Comparison of ENCODE assay signal across 18 cellular contexts in genomic region chr15:67941643-67942315, GRCh38.
A peak's percentile ranks its signal among the peaks of the same experiment; 100 is the strongest.
DNase-seq lines count a peak whose midpoint lies in the region; ATAC-seq, FAIRE-seq and TF ChIP-seq lines count a peak whose summit lies in the region.
"Had no signal": no experiment of that assay in that cellular context is flagged by ENCODE, and none has a peak within 500 bp of the region (broad histone marks: within the 10 kb centered on the region; RNA-seq: fewer than 3 reads in every experiment).

No MANE protein-coding gene starts in this region.

- no peak overlapping the region for H2AFZ ChIP-seq in mammary epithelial cell (ENCODE audit: low read depth, low read length)

- peaks cover 33% of the 10 kb centered on the region for H3K4me1 ChIP-seq in mammary epithelial cell (ENCODE audit: insufficient read depth, low read length)
- H3K4me1 ChIP-seq: Peyer's patch had no signal

- ATAC-seq in GM21360 (IDR thresholded peaks at IDR 0.05; ENCODE audit: unreplicated experiment): no peak
- ATAC-seq in activated T-cell treated with anti-CD3 and anti-CD28 coated beads, Interleukin-2, amount 50 U/mL, for 72 hours (replicated peaks in 1 of 2): no peak
- ATAC-seq: effector memory CD8-positive, alpha-beta T cell had no signal

- H3K27me3 Mint-ChIP-seq in activated T-cell treated with anti-CD3 and anti-CD28 coated beads, Interleukin-2, amount 50 U/mL, for 72 hours (ENCODE audit: low read depth): no peaks in the 10 kb centered on the region
- H3K27me3 Mint-ChIP-seq: brain had no signal

- WGBS in mammary epithelial cell (ENCODE audit: low coverage, missing lambda C conversion rate): 7% methylated on average over 3 of the region's 3 CpGs

- H3K27me3 ChIP-seq in mammary epithelial cell (ENCODE audit: insufficient read depth, low read length): no peaks in the 10 kb centered on the region
- H3K27me3 ChIP-seq: neutrophil, Peyer's patch, suprapubic skin had no signal

- H4K20me1 ChIP-seq in mammary epithelial cell (ENCODE audit: insufficient read depth, low read length): no peaks in the 10 kb centered on the region

- peak overlapping the region; percentile 32 for H3K4me2 ChIP-seq in mammary epithelial cell (ENCODE audit: insufficient read depth, low read depth, low read length)

- no TSS peak for BruUV-seq in mammary epithelial cell (replicated peaks; lab: Mats Ljungman, UMichigan)

- FAIRE-seq in D721Med (lab: Jason Lieb, UNC): no peak

- H3K36me3 Mint-ChIP-seq in activated T-cell treated with anti-CD3 and anti-CD28 coated beads, Interleukin-2, amount 50 U/mL, for 72 hours (ENCODE audit: insufficient read depth in 2 of 2): no peaks in the 10 kb centered on the region
- H3K36me3 Mint-ChIP-seq: brain had no signal

- peak overlapping the region; percentile 34 for H3K27ac ChIP-seq in mammary epithelial cell (ENCODE audit: insufficient read depth, low read depth, low read length)
- H3K27ac ChIP-seq: neutrophil, Peyer's patch, suprapubic skin had no signal

- no peaks in the 10 kb centered on the region for H3K36me3 ChIP-seq in mammary epithelial cell (ENCODE audit: insufficient read depth, low read length)
- H3K36me3 ChIP-seq: neutrophil, Peyer's patch, suprapubic skin had no signal

- no peak overlapping the region for H3K27ac Mint-ChIP-seq in activated T-cell treated with anti-CD3 and anti-CD28 coated beads, Interleukin-2, amount 50 U/mL, for 72 hours
- H3K27ac Mint-ChIP-seq: effector memory CD8-positive, alpha-beta T cell had no signal

- H3K4me3 ChIP-seq in mammary epithelial cell (replicated peaks in 1 of 3; ENCODE audit: insufficient read depth in 1 of 3, low read depth in 2 of 3, low read length in 3 of 3): no peak overlapping the region
- H3K4me3 ChIP-seq: Peyer's patch, suprapubic skin had no signal

- H3K9me3 Mint-ChIP-seq in activated T-cell treated with anti-CD3 and anti-CD28 coated beads, Interleukin-2, amount 50 U/mL, for 72 hours: no peaks in the 10 kb centered on the region
- H3K9me3 Mint-ChIP-seq: effector memory CD8-positive, alpha-beta T cell had no signal

- in situ Hi-C loops in mammary epithelial cell (cut with MboI; ENCODE audit: low sequenced_read_pairs in 2 of 2): no loop called here

- dilution Hi-C loops in mammary epithelial cell (cut with HindIII; ENCODE audit: low sequenced_read_pairs): no loop called here

- intact Hi-C loops in mammary epithelial cell (cut with micrococcal nuclease): no loop called here

- TF ChIP-seq CTCF in mammary epithelial cell (conservative IDR thresholded peaks at IDR 0.05 in 1 of 2, IDR thresholded peaks at IDR 0.05 in 1 of 2; ENCODE audit: extremely low read depth in 1 of 2, insufficient read depth in 1 of 2, low read depth in 1 of 2, low read length in 2 of 2) (no peak), D721Med (IDR thresholded peaks at IDR 0.05; ENCODE audit: insufficient read depth, missing control alignments) (no peak)

- H3K9me3 ChIP-seq in mammary epithelial cell (replicated peaks; ENCODE audit: insufficient read depth, low read length): no peaks in the 10 kb centered on the region
- H3K9me3 ChIP-seq: neutrophil, Peyer's patch, suprapubic skin had no signal

- peak; percentile 78 for DNase-seq in A172 (ENCODE audit: low spot score)
- DNase-seq in HuH-7 (ENCODE audit: low spot score): peak; percentile 36
- peak; percentile 70 for DNase-seq in mammary epithelial cell
- peak; percentile 20 for DNase-seq in left kidney (ENCODE audit: low read depth, low spot score)
- no peak for DNase-seq in D721Med (ENCODE audit: insufficient read length, low spot score)
- no peak for DNase-seq in SKM-1 (lab: John Stamatoyannopoulos, UW; ENCODE audit: unreplicated experiment)
- DNase-seq in activated T-cell treated with anti-CD3 and anti-CD28 coated beads, Interleukin-2, amount 50 U/mL, for 72 hours: no peak
- DNase-seq: 8988T; activated CD4-positive, alpha-beta T cell treated with anti-CD3 and anti-CD28 coated beads, Interleukin-2, amount 50 U/mL, for 1 hour; activated effector memory CD4-positive, alpha-beta T cell treated with anti-CD3 and anti-CD28 coated beads, Interleukin-2, amount 50 U/mL, for 16 hours; effector memory CD8-positive, alpha-beta T cell; NCI-H1092; NCI-H345 had no signal

- H3K79me2 ChIP-seq in mammary epithelial cell (ENCODE audit: insufficient read depth, low read length): no peaks in the 10 kb centered on the region

- H3K9ac ChIP-seq in mammary epithelial cell (ENCODE audit: insufficient read depth, low read length): no peak overlapping the region

- CTCF ChIA-PET in mammary epithelial cell (lab: Charles Lee; ENCODE audit: low non-redundant PET): no interaction called here

- H3K4me1 Mint-ChIP-seq in activated T-cell treated with anti-CD3 and anti-CD28 coated beads, Interleukin-2, amount 50 U/mL, for 72 hours (ENCODE audit: low read depth): peaks cover 8% of the 10 kb centered on the region

- H3K4me3 Mint-ChIP-seq in activated T-cell treated with anti-CD3 and anti-CD28 coated beads, Interleukin-2, amount 50 U/mL, for 72 hours: no peak overlapping the region
- H3K4me3 Mint-ChIP-seq: brain; effector memory CD8-positive, alpha-beta T cell had no signal

Comparison
In these comparisons a context has a peak if more than half of its experiments do, and no peak if none do; other contexts are left out.
1. DNase-seq: peak in A172 (single experiment), HuH-7 (single experiment), mammary epithelial cell (single experiment) and left kidney (single experiment); none in D721Med (single experiment), SKM-1 (single experiment) and activated T-cell treated with anti-CD3 and anti-CD28 coated beads, Interleukin-2, amount 50 U/mL, for 72 hours (0 of 2).